ENCODE assay signal across 35 cellular contexts in the genomic region with DNA sequence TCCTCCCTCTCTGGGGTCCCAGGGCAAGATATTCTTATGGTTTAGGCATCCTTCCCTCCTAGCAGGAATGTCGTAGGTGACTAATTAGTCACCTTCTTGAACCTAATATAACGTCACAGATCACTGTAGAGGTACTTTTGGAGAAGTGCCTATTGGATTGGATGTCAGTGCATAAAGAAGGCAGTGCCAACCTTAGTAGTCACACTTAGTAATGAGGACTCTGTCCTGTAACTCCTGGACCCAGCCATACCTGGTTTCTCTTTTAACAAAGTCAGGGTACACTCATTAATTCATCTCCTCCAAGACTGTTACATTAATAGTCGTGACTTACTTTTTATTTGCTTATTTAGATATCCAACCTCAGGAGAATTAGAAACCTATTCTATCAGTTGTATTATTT. TPM values are rescaled to one million over a fixed set of nuclear protein-coding genes. Genes with fewer than 3 reads are reported as not detected.
"Had no signal": no experiment of that assay in that cellular context is flagged by ENCODE, and none has a peak within 500 bp of the region (broad histone marks: within the 10 kb centered on the region; RNA-seq: fewer than 3 reads in every experiment).

No MANE protein-coding gene starts in this region.

- H3K27me3 Mint-ChIP-seq: activated B cell treated with CpG ODN at 0.5 μM for 24 hours; activated CD4-positive, alpha-beta memory T cell treated with anti-CD3 and anti-CD28 coated beads, Interleukin-2, amount 10 ng/mL, durations not matched to agents 7 days and 5 days; activated naive CD4-positive, alpha-beta T cell treated with anti-CD3 and anti-CD28 coated beads, Interleukin-2, amount 50 U/mL, for 24 hours; activated naive CD8-positive, alpha-beta T cell treated with anti-CD3 and anti-CD28 coated beads, Interleukin-2, amount 10 ng/mL, durations not matched to agents 7 days and 5 days; activated T-helper 17 cell treated with anti-CD3 and anti-CD28 coated beads, Interleukin-2, amount 50 U/mL, for 72 hours had no signal

- H3K27me3 ChIP-seq: ascending aorta had no signal

- H3K4me1 Mint-ChIP-seq: activated CD4-positive, alpha-beta memory T cell treated with anti-CD3 and anti-CD28 coated beads, Interleukin-2, amount 10 ng/mL, durations not matched to agents 7 days and 5 days had no signal

- H3K4me3 ChIP-seq: ascending aorta had no signal

- H3K9me3 Mint-ChIP-seq: activated B cell treated with CpG ODN at 0.5 μM for 24 hours; activated CD4-positive, alpha-beta memory T cell treated with anti-CD3 and anti-CD28 coated beads, Interleukin-2, amount 10 ng/mL, durations not matched to agents 7 days and 5 days; activated naive CD4-positive, alpha-beta T cell treated with anti-CD3 and anti-CD28 coated beads, Interleukin-2, amount 50 U/mL, for 24 hours; activated naive CD8-positive, alpha-beta T cell treated with anti-CD3 and anti-CD28 coated beads, Interleukin-2, amount 10 ng/mL, durations not matched to agents 7 days and 5 days; activated T-cell treated with anti-CD3 and anti-CD28 coated beads, Interleukin-2, amount 50 U/mL, for 72 hours; activated T-helper 17 cell treated with anti-CD3 and anti-CD28 coated beads, Interleukin-2, amount 50 U/mL, for 72 hours had no signal

- ATAC-seq: activated T-cell treated with anti-CD3 and anti-CD28 coated beads, Interleukin-2, amount 50 U/mL, for 72 hours; activated T-helper 17 cell treated with anti-CD3 and anti-CD28 coated beads, Interleukin-2, amount 50 U/mL, for 72 hours; PC-3 had no signal

- H3K4me3 Mint-ChIP-seq: activated B cell treated with CpG ODN at 0.5 μM for 24 hours; activated CD4-positive, alpha-beta memory T cell treated with anti-CD3 and anti-CD28 coated beads, Interleukin-2, amount 10 ng/mL, durations not matched to agents 7 days and 5 days; activated naive CD4-positive, alpha-beta T cell treated with anti-CD3 and anti-CD28 coated beads, Interleukin-2, amount 50 U/mL, for 24 hours; activated naive CD8-positive, alpha-beta T cell treated with anti-CD3 and anti-CD28 coated beads, Interleukin-2, amount 10 ng/mL, durations not matched to agents 7 days and 5 days; activated T-cell treated with anti-CD3 and anti-CD28 coated beads, Interleukin-2, amount 50 U/mL, for 72 hours; activated T-helper 17 cell treated with anti-CD3 and anti-CD28 coated beads, Interleukin-2, amount 50 U/mL, for 72 hours had no signal

- DNase-seq: activated B cell treated with CpG ODN at 0.5 μM for 24 hours; activated CD4-positive, alpha-beta memory T cell treated with anti-CD3 and anti-CD28 coated beads, Interleukin-2, amount 10 ng/mL, durations not matched to agents 7 days and 5 days; activated CD4-positive, alpha-beta T cell treated with anti-CD3 and anti-CD28 coated beads for 1 hour; activated CD4-positive, alpha-beta T cell treated with anti-CD3 and anti-CD28 coated beads for 48 hours; activated effector memory CD4-positive, alpha-beta T cell treated with anti-CD3 and anti-CD28 coated beads, Interleukin-2, amount 50 U/mL, for 16 hours; activated naive CD4-positive, alpha-beta T cell treated with Interleukin-2 at 50 U/mL for 16 hours; activated naive CD8-positive, alpha-beta T cell treated with anti-CD3 and anti-CD28 coated beads, Interleukin-2, amount 10 ng/mL, durations not matched to agents 7 days and 5 days; activated T-cell treated with anti-CD3 and anti-CD28 coated beads, Interleukin-2, amount 50 U/mL, for 1 hour; activated T-cell treated with anti-CD3 and anti-CD28 coated beads, Interleukin-2, amount 50 U/mL, for 72 hours; amygdala; Kasumi-1; KG1; NCI-H1105; NCI-H1436; NCI-H1694; NCI-H1930; NCI-H2081 treated with DMSO at 0.1 percent for 48 hours; NCI-H345; NCI-H524 treated with DMSO at 0.1 percent for 48 hours; NCI-H748 treated with DMSO at 0.1 percent for 48 hours; NK-92 treated with Interleukin-12 subunit alpha and Interleukin-12 subunit beta, amount 100 ng/mL, for 24 hours; PC-3; Right ventricle myocardium superior; SW 1271; T-helper 1 cell; T-helper 2 cell; T-helper 9 cell had no signal

- H3K27ac Mint-ChIP-seq: activated B cell treated with CpG ODN at 0.5 μM for 24 hours; activated CD4-positive, alpha-beta memory T cell treated with anti-CD3 and anti-CD28 coated beads, Interleukin-2, amount 10 ng/mL, durations not matched to agents 7 days and 5 days; activated naive CD4-positive, alpha-beta T cell treated with anti-CD3 and anti-CD28 coated beads, Interleukin-2, amount 50 U/mL, for 24 hours; activated naive CD8-positive, alpha-beta T cell treated with anti-CD3 and anti-CD28 coated beads, Interleukin-2, amount 10 ng/mL, durations not matched to agents 7 days and 5 days; activated T-cell treated with anti-CD3 and anti-CD28 coated beads, Interleukin-2, amount 50 U/mL, for 72 hours; activated T-helper 17 cell treated with anti-CD3 and anti-CD28 coated beads, Interleukin-2, amount 50 U/mL, for 72 hours had no signal

- H3K9me3 ChIP-seq: ascending aorta had no signal

- H3K27ac ChIP-seq: ascending aorta, VCaP had no signal

RNA-seq across cellular contexts. Expression of a gene that starts 20.1 kb away (rescaled TPM):
- total RNA-seq: activated B cell treated with CpG ODN at 0.5 μM for 24 hours; activated CD4-positive, alpha-beta memory T cell treated with anti-CD3 and anti-CD28 coated beads, Interleukin-2, amount 10 ng/mL, durations not matched to agents 7 days and 5 days; activated CD8-positive, alpha-beta memory T cell treated with anti-CD3 and anti-CD28 coated beads for 36 hours; activated naive CD8-positive, alpha-beta T cell treated with anti-CD3 and anti-CD28 coated beads, Interleukin-2, amount 10 ng/mL, durations not matched to agents 7 days and 5 days; activated T-cell treated with anti-CD3 and anti-CD28 coated beads, Interleukin-2, amount 50 U/mL, for 72 hours; activated T-helper 17 cell treated with anti-CD3 and anti-CD28 coated beads, Interleukin-2, amount 50 U/mL, for 72 hours; ascending aorta; cardiac septum; NCI-H460; PC-3; Right ventricle myocardium superior had no signal

RNA-seq across cellular contexts. Expression of a gene that starts 34.3 kb away (rescaled TPM):
- total RNA-seq: activated B cell treated with CpG ODN at 0.5 μM for 24 hours; activated CD4-positive, alpha-beta memory T cell treated with anti-CD3 and anti-CD28 coated beads, Interleukin-2, amount 10 ng/mL, durations not matched to agents 7 days and 5 days; activated CD8-positive, alpha-beta memory T cell treated with anti-CD3 and anti-CD28 coated beads for 36 hours; activated naive CD8-positive, alpha-beta T cell treated with anti-CD3 and anti-CD28 coated beads, Interleukin-2, amount 10 ng/mL, durations not matched to agents 7 days and 5 days; activated T-cell treated with anti-CD3 and anti-CD28 coated beads, Interleukin-2, amount 50 U/mL, for 72 hours; activated T-helper 17 cell treated with anti-CD3 and anti-CD28 coated beads, Interleukin-2, amount 50 U/mL, for 72 hours; ascending aorta; cardiac septum; NCI-H460; PC-3; Right ventricle myocardium superior had no signal
- polyA plus RNA-seq: adipose tissue had no signal
